8 cellular contexts compared by ENCODE assay signal in the genomic region with DNA sequence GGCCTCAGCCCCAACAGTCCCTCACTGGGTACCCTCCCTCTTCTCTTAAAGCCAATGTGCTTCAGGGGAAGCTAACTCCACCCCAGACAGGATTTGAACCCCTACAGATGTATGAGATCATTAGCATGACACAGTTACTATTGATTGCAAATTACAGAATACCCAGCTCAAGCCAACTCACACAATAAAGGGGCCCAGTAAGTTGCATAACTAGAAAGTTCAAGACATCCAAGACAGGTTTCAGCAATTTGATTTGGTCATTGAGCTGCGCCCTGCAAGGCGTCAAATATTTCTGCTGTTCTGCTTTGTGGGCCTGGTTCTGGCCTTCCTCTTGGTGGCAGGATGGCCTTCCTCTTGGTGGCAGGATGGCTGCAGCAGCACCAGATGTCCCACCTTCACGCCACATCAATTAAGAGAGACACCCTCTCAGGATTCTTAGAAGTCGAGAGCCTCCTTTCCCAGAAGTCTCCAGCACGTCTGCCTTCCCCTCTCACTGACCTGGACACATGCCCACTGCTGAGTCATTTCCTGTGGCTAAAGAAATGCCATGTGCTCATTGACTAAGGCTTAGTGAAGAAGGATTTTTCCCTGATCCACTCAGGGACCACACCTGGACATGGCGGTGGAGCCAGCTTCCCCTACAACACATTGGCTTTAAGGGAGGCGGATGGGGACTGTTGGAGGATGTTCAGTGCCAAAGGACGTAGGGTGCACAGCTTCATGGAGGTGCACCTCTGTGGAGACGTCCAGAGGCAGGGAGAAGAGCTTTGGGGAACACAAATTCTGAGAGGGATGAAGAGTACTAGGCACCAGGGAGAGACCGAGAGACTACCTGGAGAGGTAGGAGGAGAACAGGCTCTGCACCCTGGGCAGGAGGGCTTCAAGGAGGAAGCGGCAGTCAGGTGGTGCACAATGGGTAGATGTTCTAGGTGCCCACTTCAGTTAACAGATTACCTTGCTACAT. TPM values are rescaled to one million over a fixed set of nuclear protein-coding genes. Genes with fewer than 3 reads are reported as not detected.
DNase-seq lines count a peak whose midpoint lies in the region; ATAC-seq and TF ChIP-seq lines count a peak whose summit lies in the region.

No MANE protein-coding gene starts in this region.

- H3K9me3 ChIP-seq in SJCRH30 (replicated peaks): no peaks in the 10 kb centered on the region; the same call in 1 of the 2 replicates

- DNase-seq in GM04504 (ENCODE audit: low read depth) (peak; percentile 89), SJCRH30 (peak; percentile 69 to 70), fibroblast of the aortic adventitia (ENCODE audit: low read depth) (peak; percentile 93), retinal pigment epithelial cell (ENCODE audit: low read depth) (peak; percentile 78), T-helper 9 cell (no peak)
- DNase-seq in activated naive CD4-positive, alpha-beta T cell treated with anti-CD3 and anti-CD28 coated beads, Interleukin-2, amount 50 U/mL, for 16 hours: no peak
- DNase-seq in effector CD8-positive, alpha-beta T cell (lab: John Stamatoyannopoulos, UW): no peak

- H3K27me3 ChIP-seq in SJCRH30: no peaks in the 10 kb centered on the region

- peaks cover 37% of the 10 kb centered on the region for H3K4me1 ChIP-seq in SJCRH30

- no peak for ATAC-seq in GM18907 (IDR thresholded peaks at IDR 0.05; ENCODE audit: unreplicated experiment)

- TF ChIP-seq CTCF in fibroblast of the aortic adventitia (IDR thresholded peaks at IDR 0.05; ENCODE audit: insufficient read depth, low read length) (no peak), retinal pigment epithelial cell (conservative IDR thresholded peaks at IDR 0.05; ENCODE audit: low read depth, low read length) (no peak)

- no peaks in the 10 kb centered on the region for H3K36me3 ChIP-seq in SJCRH30

- no peak overlapping the region for H3K27ac ChIP-seq in SJCRH30

- H3K4me3 ChIP-seq in SJCRH30: no peak overlapping the region
- no peak overlapping the region for H3K4me3 ChIP-seq in fibroblast of the aortic adventitia (ENCODE audit: low read depth, low read length)
- H3K4me3 ChIP-seq in retinal pigment epithelial cell (ENCODE audit: low read length): no peak overlapping the region

RNA-seq across cellular contexts. Expression of gene DNASE1L3, which starts 49.1 kb away (rescaled TPM):
- not detected in 2 replicates for total RNA-seq in SJCRH30 (2014; rRNA removed; shearing (Covaris generic))
- total RNA-seq in fibroblast of the aortic adventitia (ENCODE audit: low replicate concordance): not detected in 2 replicates

Comparison
In these comparisons a context has a peak if more than half of its experiments do, and no peak if none do; other contexts are left out.
1. DNase-seq: peak in GM04504 (single experiment), SJCRH30 (2 of 2), fibroblast of the aortic adventitia (single experiment) and retinal pigment epithelial cell (single experiment); none in activated naive CD4-positive, alpha-beta T cell treated with anti-CD3 and anti-CD28 coated beads, Interleukin-2, amount 50 U/mL, for 16 hours (single experiment), T-helper 9 cell (single experiment) and effector CD8-positive, alpha-beta T cell (single experiment).